ENCODE assay signal across 28 cellular contexts in the genomic region with DNA sequence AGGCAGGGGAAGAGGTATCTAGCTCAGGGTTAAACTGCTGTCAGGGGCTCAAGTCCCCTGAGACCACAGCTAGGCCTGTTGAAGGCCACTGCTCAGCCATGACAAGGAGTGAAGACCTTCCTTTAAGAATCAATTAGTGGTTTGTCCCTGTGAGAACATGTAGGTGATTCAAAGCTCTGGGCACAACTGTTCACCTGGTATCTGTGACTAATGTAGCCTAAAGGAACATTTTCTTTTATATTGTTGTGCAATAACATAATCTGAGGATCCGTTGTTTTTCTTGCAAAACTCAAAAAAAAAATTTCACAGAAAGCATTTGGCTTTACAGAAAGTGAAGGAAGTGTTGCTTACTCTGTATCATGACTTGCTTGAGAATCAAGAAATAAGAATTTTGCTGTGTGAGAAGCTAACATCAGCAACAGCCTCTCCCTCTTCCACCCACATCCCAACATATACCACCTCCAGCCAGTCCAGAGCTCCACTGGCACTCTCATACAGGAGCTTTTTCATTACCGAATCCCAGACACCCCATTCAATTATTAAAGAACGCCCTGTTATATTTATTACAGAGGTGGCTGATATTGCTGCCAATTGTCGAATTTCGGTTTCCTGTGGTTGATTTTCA.
A peak's percentile ranks its signal among the peaks of the same experiment; 100 is the strongest.
DNase-seq lines count a peak whose midpoint lies in the region; TF ChIP-seq lines count a peak whose summit lies in the region.
"Had no signal": no experiment of that assay in that cellular context is flagged by ENCODE, and none has a peak within 500 bp of the region (broad histone marks: within the 10 kb centered on the region; RNA-seq: fewer than 3 reads in every experiment).

No MANE protein-coding gene starts in this region.

- no peaks in the 10 kb centered on the region for H3K36me3 Mint-ChIP-seq in glutamatergic neuron (ENCODE audit: unreplicated experiment)
- H3K36me3 Mint-ChIP-seq: activated CD8-positive, alpha-beta memory T cell treated with anti-CD3 and anti-CD28 coated beads, Interleukin-2, amount 10 ng/mL, durations not matched to agents 7 days and 5 days; T-cell; WTC11 had no signal

- peak; percentile 21 for DNase-seq in NCI-H1694 (lab: John Stamatoyannopoulos, UW)
- DNase-seq in NCI-H1694 treated with DMSO at 0.1 percent for 48 hours (lab: John Stamatoyannopoulos, UW), result no peak
- peak; percentile 2 for DNase-seq in amniotic epithelial cell (ENCODE audit: low read depth)
- no peak for DNase-seq in glutamatergic neuron
- no peak for DNase-seq in COLO829 (ENCODE audit: low spot score)
- DNase-seq in KBM-7, result no peak
- DNase-seq in activated CD4-positive, CD25-positive, alpha-beta regulatory T cell treated with anti-CD3 and anti-CD28 coated beads, Interleukin-2, amount 50 U/mL, for 72 hours, result no peak
- DNase-seq: activated CD8-positive, alpha-beta memory T cell treated with anti-CD3 and anti-CD28 coated beads, Interleukin-2, amount 10 ng/mL, durations not matched to agents 7 days and 5 days; activated gamma-delta T cell treated with Interleukin-2 at 50 U/mL for 16 hours; activated T-cell treated with anti-CD3 and anti-CD28 coated beads, Interleukin-2, amount 50 U/mL, for 48 hours; central memory CD4-positive, alpha-beta T cell; DND-41; esophagus squamous epithelium; GM23248; left cardiac atrium; NCI-H146; psoas muscle; RPMI8226; sigmoid colon; stimulated activated CD4-positive, alpha-beta T cell treated with anti-CD3 and anti-CD28 coated beads, Interleukin-4, amount 100 ng/mL, for 4 hours; T-cell; upper lobe of left lung had no signal

- peaks cover 4% of the 10 kb centered on the region for H3K9me3 Mint-ChIP-seq in glutamatergic neuron (ENCODE audit: unreplicated experiment)
- H3K9me3 Mint-ChIP-seq: nephron, WTC11 had no signal

- H3K27ac Mint-ChIP-seq in glutamatergic neuron (ENCODE audit: unreplicated experiment), result peak overlapping the region; percentile 55
- H3K27ac Mint-ChIP-seq: activated CD8-positive, alpha-beta memory T cell treated with anti-CD3 and anti-CD28 coated beads, Interleukin-2, amount 10 ng/mL, durations not matched to agents 7 days and 5 days; dendritic cell treated with granulocyte-macrophage colony-stimulating factor and Interleukin-4, amounts not matched to agents 40 ng/mL and 50 ng/mL, for 4 days; T-cell; WTC11 had no signal

- no peaks in the 10 kb centered on the region for H3K27me3 Mint-ChIP-seq in glutamatergic neuron (ENCODE audit: unreplicated experiment)
- H3K27me3 Mint-ChIP-seq: activated CD8-positive, alpha-beta memory T cell treated with anti-CD3 and anti-CD28 coated beads, Interleukin-2, amount 10 ng/mL, durations not matched to agents 7 days and 5 days; dendritic cell treated with granulocyte-macrophage colony-stimulating factor and Interleukin-4, amounts not matched to agents 40 ng/mL and 50 ng/mL, for 4 days; T-cell had no signal

- peak overlapping the region; percentile 25 for H3K27ac ChIP-seq in temporal lobe (ENCODE audit: low read depth, low read length)
- H3K27ac ChIP-seq: 22Rv1, C4-2B, esophagus squamous epithelium, GM23248, psoas muscle, sigmoid colon, upper lobe of left lung had no signal

- no peak for TF ChIP-seq CTCF in glutamatergic neuron (IDR thresholded peaks at IDR 0.05; ENCODE audit: partially characterized antibody, unreplicated experiment)

- H3K4me3 Mint-ChIP-seq in glutamatergic neuron (ENCODE audit: unreplicated experiment), result no peak overlapping the region
- H3K4me3 Mint-ChIP-seq: activated CD8-positive, alpha-beta memory T cell treated with anti-CD3 and anti-CD28 coated beads, Interleukin-2, amount 10 ng/mL, durations not matched to agents 7 days and 5 days; dendritic cell treated with granulocyte-macrophage colony-stimulating factor and Interleukin-4, amounts not matched to agents 40 ng/mL and 50 ng/mL, for 4 days; T-cell; WTC11 had no signal

- in situ Hi-C loops in KBM-7 (cut with MboI; ENCODE audit: low pct_unique_long_range_greater_than_20kb, low sequenced_read_pairs), result no loop called here

- peaks cover 23% of the 10 kb centered on the region for H3K4me1 Mint-ChIP-seq in glutamatergic neuron (ENCODE audit: low read depth, unreplicated experiment)
- H3K4me1 Mint-ChIP-seq: activated CD8-positive, alpha-beta memory T cell treated with anti-CD3 and anti-CD28 coated beads, Interleukin-2, amount 10 ng/mL, durations not matched to agents 7 days and 5 days; T-cell had no signal

Comparison
In these comparisons a context has a peak if more than half of its experiments do, and no peak if none do; other contexts are left out.
1. DNase-seq: peak in NCI-H1694 (single experiment) and amniotic epithelial cell (single experiment); none in NCI-H1694 treated with DMSO at 0.1 percent for 48 hours (single experiment), glutamatergic neuron (single experiment), COLO829 (single experiment), KBM-7 (single experiment) and activated CD4-positive, CD25-positive, alpha-beta regulatory T cell treated with anti-CD3 and anti-CD28 coated beads, Interleukin-2, amount 50 U/mL, for 72 hours (single experiment).